In genomic region chr2:204691911-204692510, GRCh38 we compare ENCODE assay signal across 10 cellular contexts.
DNase-seq lines count a peak whose midpoint lies in the region; ATAC-seq and TF ChIP-seq lines count a peak whose summit lies in the region.
"Had no signal": no experiment of that assay in that cellular context is flagged by ENCODE, and none has a peak within 500 bp of the region (broad histone marks: within the 10 kb centered on the region; RNA-seq: fewer than 3 reads in every experiment).

No MANE protein-coding gene starts in this region.

- peak; percentile 5 for DNase-seq in NK-92 (lab: John Stamatoyannopoulos, UW; ENCODE audit: unreplicated experiment)
- no peak for DNase-seq in NK-92 treated with Interleukin-12 subunit alpha and Interleukin-12 subunit beta, amount 100 ng/mL, for 24 hours (lab: John Stamatoyannopoulos, UW)
- DNase-seq in NCI-H2196 (lab: John Stamatoyannopoulos, UW; ENCODE audit: unreplicated experiment) = peak; percentile 41
- peak; percentile 74 for DNase-seq in activated CD4-positive, alpha-beta T cell treated with anti-CD3 and anti-CD28 coated beads, Interleukin-2, amount 10 ng/mL, durations not matched to agents 24 days and 14 days
- peak; percentile 67 for DNase-seq in globus pallidus (ENCODE audit: low spot score)
- peak; percentile 14 for DNase-seq in progenitor cell of endocrine pancreas (ENCODE audit: low spot score, unreplicated experiment)
- no peak for DNase-seq in UCSD-AML1 (lab: John Stamatoyannopoulos, UW; ENCODE audit: unreplicated experiment)

- H3K27ac Mint-ChIP-seq in activated CD4-positive, alpha-beta T cell treated with anti-CD3 and anti-CD28 coated beads, Interleukin-2, amount 10 ng/mL, durations not matched to agents 24 days and 14 days = no peak overlapping the region
- H3K27ac Mint-ChIP-seq in progenitor cell of endocrine pancreas = no peak overlapping the region
- H3K27ac Mint-ChIP-seq: activated naive CD8-positive, alpha-beta T cell; stimulated activated naive CD8-positive, alpha-beta T cell treated with anti-CD3 and anti-CD28 coated beads, Interleukin-15, Interleukin-2, amounts not matched to agents 100 ng/mL and 50 ng/mL, for 24 hours had no signal

- no peak overlapping the region for H3K4me3 Mint-ChIP-seq in activated CD4-positive, alpha-beta T cell treated with anti-CD3 and anti-CD28 coated beads, Interleukin-2, amount 10 ng/mL, durations not matched to agents 24 days and 14 days
- H3K4me3 Mint-ChIP-seq in progenitor cell of endocrine pancreas (ENCODE audit: low read depth) = no peak overlapping the region
- H3K4me3 Mint-ChIP-seq: activated naive CD8-positive, alpha-beta T cell; stimulated activated naive CD8-positive, alpha-beta T cell treated with anti-CD3 and anti-CD28 coated beads, Interleukin-15, Interleukin-2, amounts not matched to agents 100 ng/mL and 50 ng/mL, for 24 hours had no signal

- H3K9me3 Mint-ChIP-seq in activated CD4-positive, alpha-beta T cell treated with anti-CD3 and anti-CD28 coated beads, Interleukin-2, amount 10 ng/mL, durations not matched to agents 24 days and 14 days = no peaks in the 10 kb centered on the region
- H3K9me3 Mint-ChIP-seq in progenitor cell of endocrine pancreas (ENCODE audit: low read depth) = no peaks in the 10 kb centered on the region
- H3K9me3 Mint-ChIP-seq: stimulated activated naive CD8-positive, alpha-beta T cell treated with anti-CD3 and anti-CD28 coated beads, Interleukin-15, Interleukin-2, amounts not matched to agents 100 ng/mL and 50 ng/mL, for 24 hours had no signal

- intact Hi-C loops in activated CD4-positive, alpha-beta T cell treated with anti-CD3 and anti-CD28 coated beads, Interleukin-2, amount 10 ng/mL, durations not matched to agents 24 days and 14 days (cut with micrococcal nuclease) = loop anchor here (1.0 to 5.0 kb wide), 2 partner anchors 367 to 620 kb away; no protein-coding TSS in a partner anchor

- peaks cover 3% of the 10 kb centered on the region for H3K4me1 Mint-ChIP-seq in activated CD4-positive, alpha-beta T cell treated with anti-CD3 and anti-CD28 coated beads, Interleukin-2, amount 10 ng/mL, durations not matched to agents 24 days and 14 days
- peaks cover 17% of the 10 kb centered on the region for H3K4me1 Mint-ChIP-seq in progenitor cell of endocrine pancreas (ENCODE audit: low read depth)

- H3K27me3 Mint-ChIP-seq in activated CD4-positive, alpha-beta T cell treated with anti-CD3 and anti-CD28 coated beads, Interleukin-2, amount 10 ng/mL, durations not matched to agents 24 days and 14 days = peaks cover 8% of the 10 kb centered on the region
- H3K27me3 Mint-ChIP-seq in progenitor cell of endocrine pancreas = no peaks in the 10 kb centered on the region
- H3K27me3 Mint-ChIP-seq: stimulated activated naive CD8-positive, alpha-beta T cell treated with anti-CD3 and anti-CD28 coated beads, Interleukin-15, Interleukin-2, amounts not matched to agents 100 ng/mL and 50 ng/mL, for 24 hours had no signal

- ATAC-seq in HG02870 (IDR thresholded peaks at IDR 0.05; ENCODE audit: unreplicated experiment) = peak; percentile 54

- no peaks in the 10 kb centered on the region for H3K36me3 Mint-ChIP-seq in activated CD4-positive, alpha-beta T cell treated with anti-CD3 and anti-CD28 coated beads, Interleukin-2, amount 10 ng/mL, durations not matched to agents 24 days and 14 days (ENCODE audit: low read depth)
- peaks cover 5% of the 10 kb centered on the region for H3K36me3 Mint-ChIP-seq in progenitor cell of endocrine pancreas (ENCODE audit: insufficient read depth)
- H3K36me3 Mint-ChIP-seq: activated naive CD8-positive, alpha-beta T cell had no signal

- TF ChIP-seq CTCF in progenitor cell of endocrine pancreas (IDR thresholded peaks at IDR 0.05; ENCODE audit: unreplicated experiment) = peak; percentile 84

Comparison
In these comparisons a context has a peak if more than half of its experiments do, and no peak if none do; other contexts are left out.
1. DNase-seq: peak in NK-92 (single experiment), NCI-H2196 (single experiment), activated CD4-positive, alpha-beta T cell treated with anti-CD3 and anti-CD28 coated beads, Interleukin-2, amount 10 ng/mL, durations not matched to agents 24 days and 14 days (single experiment), globus pallidus (single experiment) and progenitor cell of endocrine pancreas (single experiment); none in NK-92 treated with Interleukin-12 subunit alpha and Interleukin-12 subunit beta, amount 100 ng/mL, for 24 hours (single experiment) and UCSD-AML1 (single experiment).